Comparison of ENCODE assay signal across 8 cellular contexts in genomic region chr9:33263131-33263935, GRCh38. TPM values are rescaled to one million over a fixed set of nuclear protein-coding genes. Genes with fewer than 3 reads are reported as not detected.
DNase-seq lines count a peak whose midpoint lies in the region; ATAC-seq and TF ChIP-seq lines count a peak whose summit lies in the region.

No MANE protein-coding gene starts in this region.

- H3K4me3 ChIP-seq in HUES64 (ENCODE audit: low read length) (peak overlapping the region; percentile 94), foreskin fibroblast (ENCODE audit: low read depth in 1 of 2, low read length in 2 of 2) (peak overlapping the region; percentile 93 to 94)

- WGBS in HUES64: 10% methylated on average over 20 of the region's 20 CpGs

- ATAC-seq in omental fat pad (ENCODE audit: low FRiP score): peak; percentile 9
- ATAC-seq in HG02623 (IDR thresholded peaks at IDR 0.05; ENCODE audit: unreplicated experiment): no peak
- no peak for ATAC-seq in GM18868 (IDR thresholded peaks at IDR 0.05; ENCODE audit: unreplicated experiment)

- DNase-seq in stimulated activated CD4-positive, alpha-beta T cell treated with anti-CD3 and anti-CD28 coated beads, Interleukin-2, amount 100 ng/mL, for 24 hours: peak; percentile 27 to 36
- DNase-seq in stimulated activated CD4-positive, alpha-beta T cell treated with anti-CD3 and anti-CD28 coated beads, Interleukin-15, amount 100 ng/mL, for 24 hours: no peak
- peak; percentile 6 to 20 for DNase-seq in activated CD4-positive, alpha-beta T cell treated with anti-CD3 and anti-CD28 coated beads, Interleukin-2, amount 50 U/mL, for 4 hours
- peak; percentile 14 to 52 for DNase-seq in foreskin fibroblast
- DNase-seq in omental fat pad (ENCODE audit: low spot score): no peak

- TF ChIP-seq CTCF in foreskin fibroblast (IDR thresholded peaks at IDR 0.05; ENCODE audit: low read depth, low read length): no peak
- no peak for TF ChIP-seq CTCF in omental fat pad (IDR thresholded peaks at IDR 0.05)

- H3K9ac ChIP-seq in HUES64 (ENCODE audit: low read depth, low read length): peak overlapping the region; percentile 84

- H3K27ac ChIP-seq in HUES64 (ENCODE audit: low read depth, low read length): no peak overlapping the region

- H3K9me3 ChIP-seq in HUES64 (ENCODE audit: insufficient read depth, low read depth, low read length): no peaks in the 10 kb centered on the region

- H3K36me3 ChIP-seq in HUES64 (ENCODE audit: insufficient read depth, low read length): peaks cover 60% of the 10 kb centered on the region

- H3K27me3 ChIP-seq in HUES64 (ENCODE audit: insufficient read depth, low read length): no peaks in the 10 kb centered on the region

- peaks cover 10% of the 10 kb centered on the region for H3K4me1 ChIP-seq in HUES64 (ENCODE audit: insufficient read depth, low read length)

RNA-seq across cellular contexts. Expression of gene BAG1, which starts 1.2 kb away (rescaled TPM):
- 49.6 TPM for polyA plus RNA-seq in HUES64 (2013, experiment 1 of 2)
- polyA plus RNA-seq in HUES64 (2013, experiment 2 of 2): 45.5 TPM
- total RNA-seq in omental fat pad: 10 to 100 TPM; 52.5 to 93.7 (median 66.2) TPM

RNA-seq across cellular contexts. Expression of gene CHMP5, which starts 1.5 kb away (rescaled TPM):
- polyA plus RNA-seq in HUES64 (2013, experiment 1 of 2): 42.4 TPM
- polyA plus RNA-seq in HUES64 (2013, experiment 2 of 2): 50.0 TPM
- 10 to 100 TPM; 39.5 to 60.4 (median 56.0) TPM for total RNA-seq in omental fat pad

RNA-seq across cellular contexts. Expression of gene SPINK4, which starts 23.4 kb away (rescaled TPM):
- not detected for polyA plus RNA-seq in HUES64 (2013, experiment 1 of 2)
- polyA plus RNA-seq in HUES64 (2013, experiment 2 of 2): not detected
- not detected for total RNA-seq in omental fat pad

RNA-seq across cellular contexts. Expression of gene NFX1, which starts 27.0 kb away (rescaled TPM):
- polyA plus RNA-seq in HUES64 (2013, experiment 1 of 2): 18.3 TPM
- 17.6 TPM for polyA plus RNA-seq in HUES64 (2013, experiment 2 of 2)
- 10 to 100 TPM; 31.4 to 37.4 (median 34.9) TPM for total RNA-seq in omental fat pad

Comparison
In these comparisons a context has a peak if more than half of its experiments do, and no peak if none do; other contexts are left out.
1. DNase-seq: peak in stimulated activated CD4-positive, alpha-beta T cell treated with anti-CD3 and anti-CD28 coated beads, Interleukin-2, amount 100 ng/mL, for 24 hours (2 of 2), activated CD4-positive, alpha-beta T cell treated with anti-CD3 and anti-CD28 coated beads, Interleukin-2, amount 50 U/mL, for 4 hours (2 of 2) and foreskin fibroblast (2 of 2); none in stimulated activated CD4-positive, alpha-beta T cell treated with anti-CD3 and anti-CD28 coated beads, Interleukin-15, amount 100 ng/mL, for 24 hours (single experiment) and omental fat pad (single experiment).